7 cellular contexts compared by ENCODE assay signal in genomic region chr20:2695984-2696525, GRCh38. TPM values are rescaled to one million over a fixed set of nuclear protein-coding genes. Genes with fewer than 3 reads are reported as not detected.
A peak's percentile ranks its signal among the peaks of the same experiment; 100 is the strongest.
DNase-seq lines count a peak whose midpoint lies in the region; ATAC-seq and TF ChIP-seq lines count a peak whose summit lies in the region.
"Not testable (repeated sequence)": the region's sequence is repeated elsewhere in the genome, so short reads cannot be mapped to it uniquely, and the experiment has no call there.

No MANE protein-coding gene starts in this region.

- H3K36me3 Mint-ChIP-seq in CD14-positive monocyte, result peaks cover 4 to 12% of the 10 kb centered on the region in 2 donors
- not testable (repeated sequence) for H3K36me3 Mint-ChIP-seq in nephron progenitor cell (ENCODE audit: low read depth)

- peaks cover 34% of the 10 kb centered on the region for H3K27me3 ChIP-seq in colonic mucosa
- H3K27me3 ChIP-seq in prostate gland (replicated peaks; ENCODE audit: insufficient read depth); testis: not testable (repeated sequence)

- not testable (repeated sequence) for H3K27ac ChIP-seq in colonic mucosa, prostate gland, testis

- H3K9me3 ChIP-seq in colonic mucosa, prostate gland, testis: not testable (repeated sequence)

- not testable (repeated sequence) for H3K9ac ChIP-seq in colonic mucosa (ENCODE audit: low read depth in 2 of 2, low read length in 2 of 2)

- 97% methylated on average over 12 of the region's 12 CpGs for WGBS in prostate gland
- 88 to 96% methylated on average over 12 of the region's 12 CpGs for WGBS in testis, 2 donors

- peaks cover 46 to 73% (median 55%) of the 10 kb centered on the region in 3 donors for H3K27me3 Mint-ChIP-seq in CD14-positive monocyte (ENCODE audit: low read depth in 3 of 3)
- H3K27me3 Mint-ChIP-seq in nephron progenitor cell (ENCODE audit: low read depth, poor library complexity), result peaks cover 85% of the 10 kb centered on the region

- DNase-seq in CD14-positive monocyte (ENCODE audit: low spot score); nephron progenitor cell: not testable (repeated sequence)
- DNase-seq in activated CD8-positive, alpha-beta memory T cell treated with anti-CD3 and anti-CD28 coated beads, Interleukin-2, amount 50 U/mL, for 48 hours, result peak; percentile 23
- DNase-seq in colonic mucosa (peak; percentile 9), left lobe of liver (ENCODE audit: low spot score) (peak; percentile 35), prostate gland (ENCODE audit: low spot score) (peak; percentile 2), testis (peak; percentile 10)

- H3K27ac Mint-ChIP-seq in CD14-positive monocyte, nephron progenitor cell: not testable (repeated sequence)

- H3K4me1 ChIP-seq in colonic mucosa; prostate gland (replicated peaks); testis: not testable (repeated sequence)

- H3K4me3 ChIP-seq in colonic mucosa, prostate gland, testis: not testable (repeated sequence)

- not testable (repeated sequence) for TF ChIP-seq CTCF in CD14-positive monocyte (IDR thresholded peaks at IDR 0.05); colonic mucosa (IDR thresholded peaks at IDR 0.05); nephron progenitor cell (IDR thresholded peaks at IDR 0.05); prostate gland (IDR thresholded peaks at IDR 0.05); testis (IDR thresholded peaks at IDR 0.05)

- not testable (repeated sequence) for H3K4me1 Mint-ChIP-seq in CD14-positive monocyte
- peaks cover 32% of the 10 kb centered on the region for H3K4me1 Mint-ChIP-seq in nephron progenitor cell

- intact Hi-C loops in CD14-positive monocyte (cut with micrococcal nuclease); colonic mucosa (cut with DNase I); testis (cut with DNase I; ENCODE audit: low total_unique reads): not testable (repeated sequence)
- intact Hi-C loops in prostate gland (cut with DNase I), result loop anchor here (10.0 kb wide), 1 partner anchor 149 kb away; the partner anchor contains the start of genes PCED1A and VPS16

- H3K9me3 Mint-ChIP-seq in CD14-positive monocyte, result peaks cover 0 to 17% (median 12%) of the 10 kb centered on the region in 7 donors
- not testable (repeated sequence) for H3K9me3 Mint-ChIP-seq in nephron progenitor cell

- not testable (repeated sequence) for TF ChIP-seq POLR2A in prostate gland (IDR thresholded peaks at IDR 0.05); testis (IDR thresholded peaks at IDR 0.05)

- H3K36me3 ChIP-seq in colonic mucosa; prostate gland; testis (ENCODE audit: low read depth, missing control alignments): not testable (repeated sequence)

- not testable (repeated sequence) for ATAC-seq in left lobe of liver

- H3K4me3 Mint-ChIP-seq in CD14-positive monocyte (peak overlapping the region; percentile 42 to 66), nephron progenitor cell (peak overlapping the region; percentile 32)

RNA-seq across cellular contexts. Expression of gene EBF4, which starts 3.5 kb away (rescaled TPM):
- polyA plus RNA-seq in CD14-positive monocyte (not detected), testis (ENCODE audit: insufficient read depth, low read depth, low replicate concordance) (6.1 TPM)
- total RNA-seq in colonic mucosa (1 to 10 TPM; 2.0 to 7.5 TPM), left lobe of liver (8.9 TPM), prostate gland (10 to 100 TPM; 48.9 to 58.8 TPM), testis (10 to 100 TPM in 1 of 2 donors, 1 to 10 TPM in 1; 7.4 to 14.2 TPM)

RNA-seq across cellular contexts. Expression of gene IDH3B, which starts 32.0 kb away (rescaled TPM):
- polyA plus RNA-seq in CD14-positive monocyte (100 to 1,000 TPM; 102 to 103 TPM), testis (ENCODE audit: insufficient read depth, low read depth, low replicate concordance) (90.6 TPM)
- total RNA-seq in colonic mucosa (100 to 1,000 TPM; 117 to 140 TPM), left lobe of liver (46.9 TPM), prostate gland (100 to 1,000 TPM; 132 to 141 TPM), testis (100 to 1,000 TPM; 105 to 123 TPM)

RNA-seq across cellular contexts. Expression of gene NOP56, which starts 43.6 kb away (rescaled TPM):
- polyA plus RNA-seq in CD14-positive monocyte, result 10 to 100 TPM; 27.3 to 33.1 TPM
- 100 to 1,000 TPM in 1 of 2 donors, 10 to 100 TPM in 1; 66.3 to 186 TPM for total RNA-seq in colonic mucosa
- total RNA-seq in left lobe of liver, result 30.4 TPM
- total RNA-seq in prostate gland, result 100 to 1,000 TPM in 1 of 2 donors, 10 to 100 TPM in 1; 50.8 to 108 TPM
- total RNA-seq in testis, result 100 to 1,000 TPM; 110 TPM
- 125 TPM for polyA plus RNA-seq in testis (ENCODE audit: insufficient read depth, low read depth, low replicate concordance)
